ENCODE assay signal across 24 cellular contexts in the genomic region with DNA sequence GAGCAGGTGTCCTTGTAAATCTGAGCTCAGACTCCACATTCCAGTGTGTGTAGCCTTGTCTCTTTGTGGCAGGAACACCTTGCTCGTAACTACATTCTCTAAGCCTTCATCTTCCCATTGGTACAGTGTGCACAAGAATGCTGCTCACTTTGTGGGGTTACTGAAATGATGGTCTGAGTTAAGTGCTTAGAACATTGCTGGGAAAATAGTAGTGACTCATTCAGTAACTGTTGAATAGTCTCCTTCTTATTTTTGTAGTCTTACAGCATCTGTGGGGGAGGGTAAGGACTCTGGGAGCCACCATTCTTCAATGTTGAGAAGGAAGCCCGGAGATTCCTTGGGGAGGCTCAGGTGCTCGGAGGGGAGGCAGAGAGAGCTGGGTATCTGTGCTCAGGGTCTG.
"Had no signal": no experiment of that assay in that cellular context is flagged by ENCODE, and none has a peak within 500 bp of the region (broad histone marks: within the 10 kb centered on the region; RNA-seq: fewer than 3 reads in every experiment).

No MANE protein-coding gene starts in this region.

- DNase-seq: esophagus squamous epithelium; foreskin melanocyte; kidney; left cardiac atrium; left ventricle myocardium inferior; mesenchymal stem cell; midbrain; pancreas; psoas muscle; retina; right lobe of liver; spleen; stimulated activated CD4-positive, alpha-beta T cell treated with anti-CD3 and anti-CD28 coated beads, Interleukin-15, amount 100 ng/mL, for 24 hours; stimulated activated CD4-positive, alpha-beta T cell treated with anti-CD3 and anti-CD28 coated beads, Interleukin-1b, Interleukin-23, amount 100 ng/mL, for 48 hours; stimulated activated CD4-positive, alpha-beta T cell treated with anti-CD3 and anti-CD28 coated beads, Interleukin-4, amount 100 ng/mL, for 24 hours; stimulated activated naive CD8-positive, alpha-beta T cell treated with anti-CD3 and anti-CD28 coated beads, Interleukin-15, amount 100 ng/mL, for 72 hours; testis; transverse colon had no signal

- H3K9me3 Mint-ChIP-seq: natural killer cell treated with Interleukin-12 subunit alpha and Interleukin-12 subunit beta and Interleukin-15 and Interleukin-18, amount 100 ng/mL, for 72 hours; stimulated activated memory B cell treated with anti-CD40 and anti-IgM and Interleukin-4, amounts not matched to agents 10 μg/mL and 1 μg/mL and 100 μg/mL, for 72 hours had no signal

- H3K4me3 ChIP-seq: esophagus squamous epithelium, hepatocyte, left ventricle myocardium inferior, lung, neural progenitor cell, pancreas, psoas muscle, right lobe of liver, spleen, testis, transverse colon had no signal

- H3K27ac Mint-ChIP-seq: dendritic cell treated with granulocyte-macrophage colony-stimulating factor and Interleukin-4, amounts not matched to agents 40 ng/mL and 50 ng/mL, for 4 days; natural killer cell treated with Interleukin-12 subunit alpha and Interleukin-12 subunit beta and Interleukin-15 and Interleukin-18, amount 100 ng/mL, for 72 hours; neural progenitor cell; stimulated activated memory B cell treated with anti-CD40 and anti-IgM and Interleukin-4, amounts not matched to agents 10 μg/mL and 1 μg/mL and 100 μg/mL, for 72 hours; stimulated activated naive CD8-positive, alpha-beta T cell treated with anti-CD3 and anti-CD28 coated beads, Interleukin-15, amount 100 ng/mL, for 72 hours had no signal

- H3K36me3 ChIP-seq: esophagus squamous epithelium, left ventricle myocardium inferior, neural progenitor cell, pancreas, right lobe of liver, spleen, transverse colon had no signal

- H3K27me3 ChIP-seq: hepatocyte, neural progenitor cell, pancreas, right lobe of liver, spleen, testis, transverse colon had no signal

- H3K27ac ChIP-seq: esophagus squamous epithelium, hepatocyte, left ventricle myocardium inferior, neural progenitor cell, pancreas, psoas muscle, right lobe of liver, spleen, testis, transverse colon had no signal

- H3K9me3 ChIP-seq: pancreas, psoas muscle, right lobe of liver, testis, transverse colon had no signal

- ATAC-seq: left cardiac atrium; natural killer cell treated with Interleukin-12 subunit alpha and Interleukin-12 subunit beta and Interleukin-15 and Interleukin-18, amount 100 ng/mL, for 72 hours; pancreas; right lobe of liver; stimulated activated memory B cell treated with anti-CD40 and anti-IgM and Interleukin-4, amounts not matched to agents 10 μg/mL and 1 μg/mL and 100 μg/mL, for 72 hours; stimulated activated naive CD8-positive, alpha-beta T cell treated with anti-CD3 and anti-CD28 coated beads, Interleukin-15, amount 100 ng/mL, for 72 hours had no signal

- H3K27me3 Mint-ChIP-seq: stimulated activated naive CD8-positive, alpha-beta T cell treated with anti-CD3 and anti-CD28 coated beads, Interleukin-15, amount 100 ng/mL, for 72 hours had no signal

- H3K4me3 Mint-ChIP-seq: dendritic cell treated with granulocyte-macrophage colony-stimulating factor and Interleukin-4, amounts not matched to agents 40 ng/mL and 50 ng/mL, for 4 days; natural killer cell treated with Interleukin-12 subunit alpha and Interleukin-12 subunit beta and Interleukin-15 and Interleukin-18, amount 100 ng/mL, for 72 hours; neural progenitor cell; stimulated activated memory B cell treated with anti-CD40 and anti-IgM and Interleukin-4, amounts not matched to agents 10 μg/mL and 1 μg/mL and 100 μg/mL, for 72 hours; stimulated activated naive CD8-positive, alpha-beta T cell treated with anti-CD3 and anti-CD28 coated beads, Interleukin-15, amount 100 ng/mL, for 72 hours had no signal

- H3K4me2 ChIP-seq: hepatocyte, neural progenitor cell had no signal

- H3K4me1 Mint-ChIP-seq: stimulated activated memory B cell treated with anti-CD40 and anti-IgM and Interleukin-4, amounts not matched to agents 10 μg/mL and 1 μg/mL and 100 μg/mL, for 72 hours; stimulated activated naive CD8-positive, alpha-beta T cell treated with anti-CD3 and anti-CD28 coated beads, Interleukin-15, amount 100 ng/mL, for 72 hours had no signal

- H2AFZ ChIP-seq: hepatocyte, neural progenitor cell had no signal

- H3K4me1 ChIP-seq: esophagus squamous epithelium, left ventricle myocardium inferior, neural progenitor cell, pancreas, psoas muscle, right lobe of liver, spleen, testis, transverse colon had no signal

- H3K36me3 Mint-ChIP-seq: natural killer cell treated with Interleukin-12 subunit alpha and Interleukin-12 subunit beta and Interleukin-15 and Interleukin-18, amount 100 ng/mL, for 72 hours; neural progenitor cell; stimulated activated memory B cell treated with anti-CD40 and anti-IgM and Interleukin-4, amounts not matched to agents 10 μg/mL and 1 μg/mL and 100 μg/mL, for 72 hours had no signal

- H3K79me2 ChIP-seq: hepatocyte had no signal

- H3K9ac ChIP-seq: neural progenitor cell had no signal
